ENCODE assay signal across 2 cellular contexts in genomic region chr15:85886345-85886935, GRCh38.
TF ChIP-seq lines count a peak whose summit lies in the region.

No MANE protein-coding gene starts in this region.

TF ChIP-seq in IMR-90, 13 proteins besides CTCF, POLR2A, EP300 and RAD21:
- TF ChIP-seq RFX5 (IDR thresholded peaks at IDR 0.05; ENCODE audit: low read depth, low read length) (no peak), CEBPB (IDR thresholded peaks at IDR 0.05; ENCODE audit: low read depth, low read length) (no peak), RCOR1 (IDR thresholded peaks at IDR 0.05; ENCODE audit: insufficient replicate concordance, low read length) (no peak), ELK1 (IDR thresholded peaks at IDR 0.05; ENCODE audit: borderline replicate concordance, low read depth, low read length) (no peak)

TF ChIP-seq in H1, 55 proteins besides CTCF, POLR2A, EP300 and RAD21:
- no peak for TF ChIP-seq HDAC6 (IDR thresholded peaks at IDR 0.05; ENCODE audit: low read depth, low read length)
- no peak for TF ChIP-seq TBP (IDR thresholded peaks at IDR 0.05; ENCODE audit: low read depth, low read length)
- TF ChIP-seq TAF1 (IDR thresholded peaks at IDR 0.05; ENCODE audit: low read depth, low read length), result no peak
- TF ChIP-seq, protein P1, sequence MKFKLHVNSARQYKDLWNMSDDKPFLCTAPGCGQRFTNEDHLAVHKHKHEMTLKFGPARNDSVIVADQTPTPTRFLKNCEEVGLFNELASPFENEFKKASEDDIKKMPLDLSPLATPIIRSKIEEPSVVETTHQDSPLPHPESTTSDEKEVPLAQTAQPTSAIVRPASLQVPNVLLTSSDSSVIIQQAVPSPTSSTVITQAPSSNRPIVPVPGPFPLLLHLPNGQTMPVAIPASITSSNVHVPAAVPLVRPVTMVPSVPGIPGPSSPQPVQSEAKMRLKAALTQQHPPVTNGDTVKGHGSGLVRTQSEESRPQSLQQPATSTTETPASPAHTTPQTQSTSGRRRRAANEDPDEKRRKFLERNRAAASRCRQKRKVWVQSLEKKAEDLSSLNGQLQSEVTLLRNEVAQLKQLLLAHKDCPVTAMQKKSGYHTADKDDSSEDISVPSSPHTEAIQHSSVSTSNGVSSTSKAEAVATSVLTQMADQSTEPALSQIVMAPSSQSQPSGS (IDR thresholded peaks at IDR 0.05; ENCODE audit: low read length), result no peak
- TF ChIP-seq POU5F1 (IDR thresholded peaks at IDR 0.05; ENCODE audit: low read depth, low read length), result no peak
- TF ChIP-seq JUND (IDR thresholded peaks at IDR 0.05; ENCODE audit: low read length), result no peak
- TF ChIP-seq SIX5 (IDR thresholded peaks at IDR 0.05; ENCODE audit: low read depth, low read length), result no peak
- no peak for TF ChIP-seq BCL11A (IDR thresholded peaks at IDR 0.05; ENCODE audit: low read depth in 2 of 2, low read length in 2 of 2)
- no peak for TF ChIP-seq RXRA (IDR thresholded peaks at IDR 0.05; ENCODE audit: insufficient read depth, low read depth, low read length)
- no peak for TF ChIP-seq TCF12 (IDR thresholded peaks at IDR 0.05; ENCODE audit: low read depth, low read length)
- no peak for TF ChIP-seq ASH2L (IDR thresholded peaks at IDR 0.05; ENCODE audit: low read length)
- no peak for TF ChIP-seq BRCA1 (IDR thresholded peaks at IDR 0.05; ENCODE audit: low read depth, low read length)
- no peak for TF ChIP-seq CBX8 (IDR thresholded peaks at IDR 0.05; ENCODE audit: borderline replicate concordance, low read depth, low read length)
- no peak for TF ChIP-seq CHD1 (IDR thresholded peaks at IDR 0.05; ENCODE audit: low read depth, low read length)
- TF ChIP-seq RBBP5 (IDR thresholded peaks at IDR 0.05; ENCODE audit: borderline replicate concordance, low read depth, low read length), result no peak
- TF ChIP-seq, protein P2, sequence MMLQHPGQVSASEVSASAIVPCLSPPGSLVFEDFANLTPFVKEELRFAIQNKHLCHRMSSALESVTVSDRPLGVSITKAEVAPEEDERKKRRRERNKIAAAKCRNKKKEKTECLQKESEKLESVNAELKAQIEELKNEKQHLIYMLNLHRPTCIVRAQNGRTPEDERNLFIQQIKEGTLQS (IDR thresholded peaks at IDR 0.05; ENCODE audit: insufficient read depth, low read depth, low read length), result no peak
- TF ChIP-seq SP1 (IDR thresholded peaks at IDR 0.05; ENCODE audit: low read depth, low read length), result no peak
- no peak for TF ChIP-seq RFX5 (IDR thresholded peaks at IDR 0.05; ENCODE audit: borderline replicate concordance, low read depth, low read length)
- TF ChIP-seq CBX5 (IDR thresholded peaks at IDR 0.05; ENCODE audit: low read depth, low read length), result no peak
- no peak for TF ChIP-seq YY1 (IDR thresholded peaks at IDR 0.05; ENCODE audit: low read depth, low read length)
